ENCODE assay signal across 13 cellular contexts in genomic region chr21:45322231-45322959, GRCh38. TPM values are rescaled to one million over a fixed set of nuclear protein-coding genes. Genes with fewer than 3 reads are reported as not detected.
A peak's percentile ranks its signal among the peaks of the same experiment; 100 is the strongest.
DNase-seq lines count a peak whose midpoint lies in the region; ATAC-seq, FAIRE-seq and TF ChIP-seq lines count a peak whose summit lies in the region.
"Had no signal": no experiment of that assay in that cellular context is flagged by ENCODE, and none has a peak within 500 bp of the region (broad histone marks: within the 10 kb centered on the region; RNA-seq: fewer than 3 reads in every experiment).

No MANE protein-coding gene starts in this region.

- TF ChIP-seq RAD21 in A549 (conservative IDR thresholded peaks at IDR 0.05 in 1 of 2, IDR thresholded peaks at IDR 0.05 in 1 of 2): no peak

- peaks cover 0 to 20% of the 10 kb centered on the region in 2 experiments for H3K27me3 ChIP-seq in mesenchymal stem cell (ENCODE audit: control insufficient read depth in 1 of 2, insufficient read depth in 1 of 2, low read length in 2 of 2)
- H3K27me3 ChIP-seq: neural progenitor cell had no signal

- H3K18ac ChIP-seq in mesenchymal stem cell (ENCODE audit: low read depth in 1 of 2, low read length in 2 of 2): peak overlapping the region; percentile 13 to 41

- H4K8ac ChIP-seq in mesenchymal stem cell (ENCODE audit: low read length): no peak overlapping the region

- no peak for TF ChIP-seq POLR2A in A549 (IDR thresholded peaks at IDR 0.05; ENCODE audit: low read length)

- no peak overlapping the region for H3K14ac ChIP-seq in mesenchymal stem cell (ENCODE audit: low read length in 2 of 2)

- H3K23ac ChIP-seq in mesenchymal stem cell (ENCODE audit: low read length in 2 of 2): no peak overlapping the region

- H3K9ac ChIP-seq in mesenchymal stem cell (ENCODE audit: low read length): no peak overlapping the region
- H3K9ac ChIP-seq: neural progenitor cell had no signal

- DNase-seq in A549 (ENCODE audit: low read depth in 1 of 2, low spot score in 1 of 2): no peak
- DNase-seq in DMS79 (lab: John Stamatoyannopoulos, UW): peak; percentile 28
- DNase-seq in activated naive CD4-positive, alpha-beta T cell treated with Interleukin-2 at 50 U/mL for 16 hours: peak; percentile 16
- no peak for DNase-seq in mesenchymal stem cell
- DNase-seq in NCI-H2171 treated with DMSO at 0.1 percent for 48 hours (lab: John Stamatoyannopoulos, UW): no peak
- DNase-seq in activated CD4-positive, CD25-positive, alpha-beta regulatory T cell treated with anti-CD3 and anti-CD28 coated beads, Interleukin-2, amount 50 U/mL, for 72 hours: no peak
- no peak for DNase-seq in D341Med (ENCODE audit: low spot score)
- DNase-seq: NCI-H1092 treated with DMSO at 0.1 percent for 48 hours, SIG-M5 had no signal

- H2AK5ac ChIP-seq in mesenchymal stem cell (ENCODE audit: low read length, severe bottlenecking): peak overlapping the region; percentile 51

- H3K4me3 ChIP-seq in A549 (no peak overlapping the region), mesenchymal stem cell (ENCODE audit: insufficient read depth in 1 of 2, low read depth in 1 of 2, low read length in 2 of 2) (no peak overlapping the region)
- H3K4me3 ChIP-seq: neural progenitor cell had no signal

- H3K27ac ChIP-seq in A549: peak overlapping the region; percentile 97 to 100
- no peak overlapping the region for H3K27ac ChIP-seq in mesenchymal stem cell (ENCODE audit: low read length, poor library complexity, severe bottlenecking)
- H3K27ac ChIP-seq: neural progenitor cell, VCaP had no signal

- TF ChIP-seq CTCF in A549 (IDR thresholded peaks at IDR 0.05): no peak

- no peak for ATAC-seq in A549
- ATAC-seq in activated CD4-positive, CD25-positive, alpha-beta regulatory T cell treated with anti-CD3 and anti-CD28 coated beads, Interleukin-2, amount 50 U/mL, for 24 hours: no peak
- ATAC-seq: left colon had no signal

- H2BK12ac ChIP-seq in mesenchymal stem cell (ENCODE audit: low read length in 2 of 2): peak overlapping the region; percentile 84 to 99

- H3K4me1 ChIP-seq in A549 (peaks cover 97% of the 10 kb centered on the region), mesenchymal stem cell (ENCODE audit: control insufficient read depth, insufficient read depth, low read depth, low read length) (peaks cover 75% of the 10 kb centered on the region)

- H3K9me3 ChIP-seq in A549: no peaks in the 10 kb centered on the region
- no peaks in the 10 kb centered on the region for H3K9me3 ChIP-seq in mesenchymal stem cell (ENCODE audit: control insufficient read depth, low read length)

- peak overlapping the region; percentile 83 for H3K4me2 ChIP-seq in A549
- H3K4me2 ChIP-seq in mesenchymal stem cell (ENCODE audit: low read length, poor library complexity, severe bottlenecking): no peak overlapping the region

- TF ChIP-seq EP300 in A549 (IDR thresholded peaks at IDR 0.05): no peak

- CTCF ChIA-PET in A549 (lab: Yijun Ruan, JAX): interaction anchor here (1.4 to 3.9 kb wide), 7 partner anchors 10 to 182 kb away, joined by 3 to 20 read pairs (median 8); no protein-coding TSS in a partner anchor

- H4K91ac ChIP-seq in mesenchymal stem cell (ENCODE audit: low read length): peak overlapping the region; percentile 71

- H3K79me1 ChIP-seq in mesenchymal stem cell (replicated peaks; ENCODE audit: low read length, poor library complexity, severe bottlenecking): no peaks in the 10 kb centered on the region

- peak overlapping the region; percentile 37 for H2BK120ac ChIP-seq in mesenchymal stem cell (ENCODE audit: low read depth, low read length)

- H2BK5ac ChIP-seq in mesenchymal stem cell (ENCODE audit: low read depth, low read length, poor library complexity, severe bottlenecking): no peak overlapping the region

- peak overlapping the region in 1 of 2 experiments; percentile 1 for H3K4ac ChIP-seq in mesenchymal stem cell (ENCODE audit: low read depth in 1 of 2, low read length in 2 of 2)

- POLR2A ChIA-PET in A549 (lab: Yijun Ruan, JAX): interaction anchor here (0.9 kb wide), 1 partner anchor 13 kb away, joined by 3 read pairs; no protein-coding TSS in a partner anchor

- no peak for FAIRE-seq in A549 (lab: Jason Lieb, UNC)

- no peak overlapping the region for H2AFZ ChIP-seq in mesenchymal stem cell (ENCODE audit: low read depth, low read length)
- H2AFZ ChIP-seq: neural progenitor cell had no signal

- H2BK15ac ChIP-seq in mesenchymal stem cell (ENCODE audit: low read depth, poor library complexity, severe bottlenecking): peak overlapping the region; percentile 6

- WGBS in A549 (ENCODE audit: missing lambda C conversion rate): 71% methylated on average over 17 of the region's 24 CpGs
- WGBS in mesenchymal stem cell: 80% methylated on average over 23 of the region's 24 CpGs

- H3K36me3 ChIP-seq in mesenchymal stem cell (ENCODE audit: control insufficient read depth in 1 of 2, insufficient read depth in 2 of 2, low read depth in 1 of 2, low read length in 2 of 2): peaks cover 0 to under 1% of the 10 kb centered on the region in 2 experiments
- H3K36me3 ChIP-seq: neural progenitor cell had no signal

TF ChIP-seq in A549, 52 proteins besides CTCF, POLR2A, EP300 and RAD21:
- no peak for TF ChIP-seq HES2 (IDR thresholded peaks at IDR 0.05)

RNA-seq across cellular contexts. Expression of gene POFUT2, which starts 34.7 kb away (rescaled TPM):
- 10.5 and 10.7 TPM in 2 replicates for polyA plus RNA-seq in A549 (2011; rRNA removed)
- polyA plus RNA-seq in A549 (2012; cell fraction: cytosol; rRNA removed): 10.3 and 12.3 TPM in 2 replicates
- polyA plus RNA-seq in A549 (2012; cell fraction: nucleus; rRNA removed): 53.6 and 61.8 TPM in 2 replicates
- 14.7 to 16.6 TPM (median 16.1 TPM) in 3 replicates for polyA plus RNA-seq in A549 (2017; fragmentation: RNase III; extraction: RNeasy Plus Mini Kit Qiagen cat#74134 plus additional on column Dnase treatment)
- polyA minus RNA-seq in A549 (2011; rRNA and poly(A)+ RNA removed): 6.4 and 11.6 TPM in 2 replicates
- 75.1 TPM for polyA plus RNA-seq in mesenchymal stem cell (2013, experiment 1 of 2)
- polyA plus RNA-seq in mesenchymal stem cell (2013, experiment 2 of 2): 76.3 TPM

Comparison
In these comparisons a context has a peak if more than half of its experiments do, and no peak if none do; other contexts are left out.
1. DNase-seq: peak in DMS79 (single experiment) and activated naive CD4-positive, alpha-beta T cell treated with Interleukin-2 at 50 U/mL for 16 hours (single experiment); none in A549 (0 of 2), mesenchymal stem cell (single experiment), NCI-H2171 treated with DMSO at 0.1 percent for 48 hours (single experiment), activated CD4-positive, CD25-positive, alpha-beta regulatory T cell treated with anti-CD3 and anti-CD28 coated beads, Interleukin-2, amount 50 U/mL, for 72 hours (single experiment) and D341Med (single experiment).